Comparison of ENCODE assay signal across 39 cellular contexts in the genomic region with DNA sequence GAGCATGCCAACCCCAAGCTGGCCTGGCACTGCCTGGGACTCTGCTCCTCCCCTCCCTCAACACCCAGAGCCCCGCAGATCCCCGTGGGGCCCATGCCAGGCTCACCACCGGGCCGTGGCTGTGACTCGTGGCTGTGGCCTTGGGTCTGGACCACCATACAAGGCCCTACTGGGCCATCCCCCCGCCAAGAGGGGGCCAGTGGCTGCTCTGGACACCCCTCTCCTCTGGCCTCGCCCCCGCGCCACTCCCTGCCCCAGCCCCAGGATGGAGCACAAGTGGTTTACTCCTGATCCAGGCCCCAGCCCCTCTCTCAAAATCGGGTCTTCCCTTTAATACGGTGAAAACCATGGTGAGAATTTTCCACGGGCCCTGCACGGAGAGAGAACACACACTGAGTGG. TPM values are rescaled to one million over a fixed set of nuclear protein-coding genes. Genes with fewer than 3 reads are reported as not detected.
"Had no signal": no experiment of that assay in that cellular context is flagged by ENCODE, and none has a peak within 500 bp of the region (broad histone marks: within the 10 kb centered on the region; RNA-seq: fewer than 3 reads in every experiment).

No MANE protein-coding gene starts in this region.

- H3K4me3 ChIP-seq: MG63 had no signal

- H3K36me3 ChIP-seq: MG63 had no signal

- H3K27me3 ChIP-seq: MG63 had no signal

- H3K9me3 ChIP-seq: MG63 had no signal

- DNase-seq: Karpas-422, Kasumi-1, MG63, MM.1S, MV-4-11, NCI-H1048, NCI-H1092, NCI-H1092 treated with DMSO at 0.1 percent for 48 hours, NCI-H1105, NCI-H1105 treated with DMSO at 0.1 percent for 48 hours, NCI-H1417, NCI-H1417 treated with DMSO at 0.1 percent for 48 hours, NCI-H1436, NCI-H1436 treated with DMSO at 0.1 percent for 48 hours, NCI-H146, NCI-H1694, NCI-H1694 treated with DMSO at 0.1 percent for 48 hours, NCI-H187, NCI-H187 treated with DMSO at 0.1 percent for 48 hours, NCI-H1930, NCI-H2029, NCI-H2029 treated with DMSO at 0.1 percent for 48 hours, NCI-H2081, NCI-H2081 treated with DMSO at 0.1 percent for 48 hours, NCI-H2107, NCI-H2171, NCI-H2171 treated with DMSO at 0.1 percent for 48 hours, NCI-H2227 treated with DMSO at 0.1 percent for 48 hours, NCI-H226, NCI-H345, NCI-H446, NCI-H446 treated with DMSO at 0.1 percent for 48 hours, NCI-H510A treated with DMSO at 0.1 percent for 48 hours, NCI-H524, NCI-H524 treated with DMSO at 0.1 percent for 48 hours had no signal

RNA-seq across cellular contexts. Expression of gene PABPN1L, which starts 3.0 kb away (rescaled TPM):
- total RNA-seq: LHCN-M2, M059J, MCF 10A, NCI-H460 had no signal
